Comparison of ENCODE assay signal across 17 cellular contexts in the genomic region with DNA sequence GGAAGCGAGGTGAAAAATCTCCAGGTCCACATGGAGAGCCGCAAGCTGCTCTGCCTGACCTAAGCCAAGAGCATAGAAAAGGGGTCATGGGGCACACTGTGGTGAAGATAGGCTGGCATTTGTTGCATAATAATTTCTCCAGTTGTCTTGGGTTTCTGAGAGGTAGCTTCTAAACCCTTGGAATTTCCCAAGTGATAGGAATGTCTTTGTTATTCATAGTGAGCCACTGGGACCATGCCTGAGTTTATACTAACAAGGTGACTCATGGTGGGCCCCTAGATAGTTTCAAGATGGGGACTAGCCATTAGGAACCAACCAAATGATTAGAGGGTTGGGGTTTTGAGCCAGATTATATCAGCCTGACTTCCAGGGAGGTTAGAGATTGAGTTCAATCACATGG. TPM values are rescaled to one million over a fixed set of nuclear protein-coding genes. Genes with fewer than 3 reads are reported as not detected.
DNase-seq lines count a peak whose midpoint lies in the region; ATAC-seq and TF ChIP-seq lines count a peak whose summit lies in the region.
"Had no signal": no experiment of that assay in that cellular context is flagged by ENCODE, and none has a peak within 500 bp of the region (broad histone marks: within the 10 kb centered on the region; RNA-seq: fewer than 3 reads in every experiment).

No MANE protein-coding gene starts in this region.

- no peak overlapping the region for H3K9ac ChIP-seq in mammary epithelial cell (ENCODE audit: insufficient read depth, low read length)
- H3K9ac ChIP-seq: BLaER1 treated with 17β-estradiol and CSF1 and Interleukin-3, amounts not matched to agents 10 nM and 100 nM had no signal

- H3K27me3 ChIP-seq in mammary epithelial cell (ENCODE audit: insufficient read depth, low read length) = no peaks in the 10 kb centered on the region
- no peaks in the 10 kb centered on the region for H3K27me3 ChIP-seq in right lobe of liver
- H3K27me3 ChIP-seq in uterus = no peaks in the 10 kb centered on the region
- H3K27me3 ChIP-seq: BLaER1 treated with 17β-estradiol and CSF1 and Interleukin-3, amounts not matched to agents 10 nM and 100 nM had no signal

- TF ChIP-seq POLR2A in right lobe of liver (IDR thresholded peaks at IDR 0.05) = no peak
- no peak for TF ChIP-seq POLR2A in lower leg skin (IDR thresholded peaks at IDR 0.05)
- no peak for TF ChIP-seq POLR2A in uterus (IDR thresholded peaks at IDR 0.05)

- in situ Hi-C loops in Caki2 (cut with HindIII; ENCODE audit: low pct_unique_long_range_greater_than_20kb, low sequenced_read_pairs) (no loop called here), mammary epithelial cell (cut with MboI; ENCODE audit: low sequenced_read_pairs in 2 of 2) (no loop called here)

- CTCF ChIA-PET in mammary epithelial cell (lab: Charles Lee; ENCODE audit: low non-redundant PET) = no interaction called here

- H3K79me2 ChIP-seq in mammary epithelial cell (ENCODE audit: insufficient read depth, low read length) = no peaks in the 10 kb centered on the region

- no peaks in the 10 kb centered on the region for H3K36me3 ChIP-seq in mammary epithelial cell (ENCODE audit: insufficient read depth, low read length)
- H3K36me3 ChIP-seq in right lobe of liver = no peaks in the 10 kb centered on the region
- H3K36me3 ChIP-seq in uterus = no peaks in the 10 kb centered on the region
- H3K36me3 ChIP-seq: BLaER1 treated with 17β-estradiol and CSF1 and Interleukin-3, amounts not matched to agents 10 nM and 100 nM had no signal

- no peaks in the 10 kb centered on the region for H4K20me1 ChIP-seq in mammary epithelial cell (ENCODE audit: insufficient read depth, low read length)
- H4K20me1 ChIP-seq: BLaER1 treated with 17β-estradiol and CSF1 and Interleukin-3, amounts not matched to agents 10 nM and 100 nM had no signal

- H3K4me2 ChIP-seq in mammary epithelial cell (ENCODE audit: insufficient read depth, low read depth, low read length) = no peak overlapping the region
- H3K4me2 ChIP-seq: BLaER1 treated with 17β-estradiol and CSF1 and Interleukin-3, amounts not matched to agents 10 nM and 100 nM had no signal

- intact Hi-C loops in mammary epithelial cell (cut with micrococcal nuclease) (no loop called here), right lobe of liver (cut with DNase I) (no loop called here), lower leg skin (cut with DNase I; ENCODE audit: low total_unique reads) (no loop called here), uterus (cut with DNase I; ENCODE audit: low total_unique reads) (no loop called here)

- no peak for ATAC-seq in right lobe of liver
- no peak for ATAC-seq in esophagus mucosa

- BruUV-seq in mammary epithelial cell (replicated peaks; lab: Mats Ljungman, UMichigan) = no TSS peak

- H2AFZ ChIP-seq in mammary epithelial cell (ENCODE audit: low read depth, low read length) = no peak overlapping the region

- dilution Hi-C loops in mammary epithelial cell (cut with HindIII; ENCODE audit: low sequenced_read_pairs) = no loop called here

- H3K27ac ChIP-seq in mammary epithelial cell (ENCODE audit: insufficient read depth, low read depth, low read length) (no peak overlapping the region), right lobe of liver (no peak overlapping the region), uterus (no peak overlapping the region)
- H3K27ac ChIP-seq: BLaER1 treated with 17β-estradiol and CSF1 and Interleukin-3, amounts not matched to agents 10 nM and 100 nM had no signal

- 100% methylated on average over 2 of the region's 2 CpGs for WGBS in mammary epithelial cell (ENCODE audit: low coverage, missing lambda C conversion rate)
- WGBS in right lobe of liver (ENCODE audit: insufficient coverage, low coverage, low lambda C conversion rate, missing lambda C conversion rate) = 67% methylated on average over 1 of the region's 2 CpGs
- 93 to 96% methylated on average over 2 of the region's 2 CpGs for WGBS in lower leg skin, 2 donors

- H3K4me3 ChIP-seq in mammary epithelial cell (replicated peaks in 1 of 3; ENCODE audit: insufficient read depth in 1 of 3, low read depth in 2 of 3, low read length in 3 of 3) = no peak overlapping the region
- H3K4me3 ChIP-seq in right lobe of liver = no peak overlapping the region
- H3K4me3 ChIP-seq in lower leg skin (ENCODE audit: low read depth, poor library complexity, severe bottlenecking) = no peak overlapping the region
- no peak overlapping the region for H3K4me3 ChIP-seq in uterus
- H3K4me3 ChIP-seq: BLaER1 treated with 17β-estradiol and CSF1 and Interleukin-3, amounts not matched to agents 10 nM and 100 nM had no signal

- peak; percentile 61 for DNase-seq in Caki2 (ENCODE audit: low read depth)
- DNase-seq in M059J (ENCODE audit: low read depth) = peak; percentile 96
- peak; percentile 82 for DNase-seq in mammary epithelial cell
- peak; percentile 91 for DNase-seq in kidney glomerular epithelial cell (lab: John Stamatoyannopoulos, UW)
- no peak for DNase-seq in right lobe of liver
- DNase-seq in lower leg skin (ENCODE audit: low spot score in 2 of 2) = no peak
- DNase-seq in uterus = no peak
- DNase-seq: activated naive CD4-positive, alpha-beta T cell treated with anti-CD3 and anti-CD28 coated beads, Interleukin-2, amount 50 U/mL, for 16 hours; foreskin melanocyte; GOT3; NCI-H1092 treated with DMSO at 0.1 percent for 48 hours; NCI-H446; stimulated activated CD4-positive, alpha-beta T cell treated with anti-CD3 and anti-CD28 coated beads, Interleukin-4, amount 100 ng/mL, for 24 hours; stimulated activated naive CD4-positive, alpha-beta T cell had no signal

- H3K9me3 ChIP-seq in mammary epithelial cell (replicated peaks; ENCODE audit: insufficient read depth, low read length) = no peaks in the 10 kb centered on the region
- H3K9me3 ChIP-seq in right lobe of liver = no peaks in the 10 kb centered on the region
- no peaks in the 10 kb centered on the region for H3K9me3 ChIP-seq in uterus

- H3K4me1 ChIP-seq in mammary epithelial cell (ENCODE audit: insufficient read depth, low read length) = peaks cover 17% of the 10 kb centered on the region
- H3K4me1 ChIP-seq in right lobe of liver = no peaks in the 10 kb centered on the region
- no peaks in the 10 kb centered on the region for H3K4me1 ChIP-seq in uterus

- TF ChIP-seq CTCF in mammary epithelial cell (conservative IDR thresholded peaks at IDR 0.05 in 1 of 2, IDR thresholded peaks at IDR 0.05 in 1 of 2; ENCODE audit: extremely low read depth in 1 of 2, insufficient read depth in 1 of 2, low read depth in 1 of 2, low read length in 2 of 2) = no peak
- no peak for TF ChIP-seq CTCF in right lobe of liver (IDR thresholded peaks at IDR 0.05)
- no peak for TF ChIP-seq CTCF in lower leg skin (IDR thresholded peaks at IDR 0.05)
- TF ChIP-seq CTCF in uterus (IDR thresholded peaks at IDR 0.05) = no peak

RNA-seq across cellular contexts. Expression of gene SOST, which starts 25.6 kb away (rescaled TPM):
- 1.8 and 2.4 TPM in 2 replicates for total RNA-seq in Caki2 (2014; rRNA removed; shearing (Covaris generic); ENCODE audit: low replicate concordance)
- total RNA-seq in M059J (2014; rRNA removed; shearing (Covaris generic)) = not detected in 2 replicates
- total RNA-seq in mammary epithelial cell (not detected), right lobe of liver (not detected), lower leg skin (1 to 10 TPM in 1 of 4 donors, under 1 TPM in 1, not detected in 2; 0.49 to 1.5 TPM), uterus (not detected), esophagus mucosa (not detected)
- polyA plus RNA-seq in mammary epithelial cell = not detected
- not detected for polyA minus RNA-seq in mammary epithelial cell
- total RNA-seq: mucosa of gallbladder had no signal

RNA-seq across cellular contexts. Expression of gene DUSP3, which starts 45.8 kb away (rescaled TPM):
- 48.7 and 54.8 TPM in 2 replicates for total RNA-seq in Caki2 (2014; rRNA removed; shearing (Covaris generic); ENCODE audit: low replicate concordance)
- 37.7 and 51.5 TPM in 2 replicates for total RNA-seq in M059J (2014; rRNA removed; shearing (Covaris generic))
- total RNA-seq in mammary epithelial cell (10 to 100 TPM; 41.7 to 78.9 TPM), right lobe of liver (10 to 100 TPM; 75.1 to 97.2 (median 87.7) TPM), lower leg skin (10 to 100 TPM; 33.2 to 44.1 (median 37.9) TPM), uterus (10 to 100 TPM; 28.4 to 88.1 (median 39.8) TPM), esophagus mucosa (36.3 TPM)
- polyA plus RNA-seq in mammary epithelial cell = 30.4 TPM
- 50.5 TPM for polyA minus RNA-seq in mammary epithelial cell

RNA-seq across cellular contexts. Expression of gene CFAP97D1, which starts 47.3 kb away (rescaled TPM):
- not detected in 2 replicates for total RNA-seq in Caki2 (2014; rRNA removed; shearing (Covaris generic); ENCODE audit: low replicate concordance)
- not detected in 2 replicates for total RNA-seq in M059J (2014; rRNA removed; shearing (Covaris generic))
- under 1 TPM in 1 of 2 donors, not detected in 1; 0.24 TPM for total RNA-seq in mammary epithelial cell
- 0.03 TPM for polyA plus RNA-seq in mammary epithelial cell
- not detected for polyA minus RNA-seq in mammary epithelial cell
- not detected for total RNA-seq in right lobe of liver
- under 1 TPM in 1 of 4 donors, not detected in 3; 0.30 TPM for total RNA-seq in lower leg skin
- not detected for total RNA-seq in uterus
- total RNA-seq in esophagus mucosa = not detected
- total RNA-seq: mucosa of gallbladder had no signal

Comparison
In these comparisons a context has a peak if more than half of its experiments do, and no peak if none do; other contexts are left out.
1. DNase-seq: peak in Caki2 (single experiment), M059J (single experiment), mammary epithelial cell (single experiment) and kidney glomerular epithelial cell (single experiment); none in right lobe of liver (0 of 3), lower leg skin (0 of 2) and uterus (0 of 2).